ENCODE assay signal across 12 cellular contexts in genomic region chr13:51771418-51772104, GRCh38. TPM values are rescaled to one million over a fixed set of nuclear protein-coding genes. Genes with fewer than 3 reads are reported as not detected.
DNase-seq lines count a peak whose midpoint lies in the region; ATAC-seq and TF ChIP-seq lines count a peak whose summit lies in the region.
"Had no signal": no experiment of that assay in that cellular context is flagged by ENCODE, and none has a peak within 500 bp of the region (broad histone marks: within the 10 kb centered on the region; RNA-seq: fewer than 3 reads in every experiment).

No MANE protein-coding gene starts in this region.

- H4K20me1 ChIP-seq in HCT116 (ENCODE audit: insufficient read depth) = no peaks in the 10 kb centered on the region

- intact Hi-C loops in HCT116 (cut with micrococcal nuclease) = no loop called here

- BruUV-seq in HCT116 (replicated peaks; lab: Mats Ljungman, UMichigan) = no TSS peak

- H3K4me1 ChIP-seq in HCT116 (ENCODE audit: control insufficient read depth in 1 of 2, insufficient read depth in 2 of 2, low read length in 2 of 2) = no peaks in the 10 kb centered on the region
- H3K4me1 ChIP-seq in endodermal cell (ENCODE audit: control insufficient read depth, insufficient read depth, low read length) = no peaks in the 10 kb centered on the region
- no peaks in the 10 kb centered on the region for H3K4me1 ChIP-seq in parathyroid adenoma

- H3K27ac Mint-ChIP-seq in endodermal cell = peak overlapping the region; percentile 78
- H3K27ac Mint-ChIP-seq: activated B cell treated with CpG ODN at 0.5 μM for 24 hours had no signal

- no peak for TF ChIP-seq RAD21 in HCT116 (IDR thresholded peaks at IDR 0.05; ENCODE audit: low read depth)

- H3K4me2 ChIP-seq in HCT116 (ENCODE audit: low read length) (no peak overlapping the region), parathyroid adenoma (ENCODE audit: low read length) (peak overlapping the region; percentile 34)
- H3K4me2 ChIP-seq: smooth muscle cell had no signal

- H3K27ac ChIP-seq in HCT116 (ENCODE audit: low read depth, low read length) (no peak overlapping the region), endodermal cell (ENCODE audit: low read depth, low read length) (no peak overlapping the region), parathyroid adenoma (peak overlapping the region; percentile 54), WERI-Rb-1 (no peak overlapping the region)

- no peaks in the 10 kb centered on the region for H3K27me3 Mint-ChIP-seq in endodermal cell (ENCODE audit: insufficient read depth)
- H3K27me3 Mint-ChIP-seq: activated B cell treated with CpG ODN at 0.5 μM for 24 hours had no signal

- CTCF ChIA-PET in HCT116 (lab: Charles Lee) = no interaction called here

- peaks cover 3% of the 10 kb centered on the region for H3K4me1 Mint-ChIP-seq in endodermal cell
- H3K4me1 Mint-ChIP-seq: CD14-positive monocyte had no signal

- RAD21 ChIA-PET in HCT116 (lab: Charles Lee; ENCODE audit: low non-redundant PET in 1 of 2, low total read pairs in 2 of 2, uncharacterized antibody in 2 of 2, unreplicated experiment in 2 of 2) = no interaction called here

- DNase-seq in NCI-H1417 (lab: John Stamatoyannopoulos, UW) (peak; percentile 71 to 82 (median 71)), NCI-H1417 treated with DMSO at 0.1 percent for 48 hours (lab: John Stamatoyannopoulos, UW) (no peak), HCT116 (ENCODE audit: low read depth, low spot score) (no peak), endodermal cell (peak; percentile 52), midbrain (lab: John Stamatoyannopoulos, UW) (no peak), WERI-Rb-1 (no peak)
- DNase-seq: activated B cell treated with CpG ODN at 0.5 μM for 24 hours, NCI-H526 treated with DMSO at 0.1 percent for 48 hours had no signal

- peaks cover 5% of the 10 kb centered on the region for H3K36me3 Mint-ChIP-seq in endodermal cell (ENCODE audit: low read depth)

- H3K9ac ChIP-seq in HCT116 (ENCODE audit: low read length) (no peak overlapping the region), endodermal cell (ENCODE audit: extremely low read depth, low read length, poor library complexity, severe bottlenecking) (no peak overlapping the region), parathyroid adenoma (no peak overlapping the region)

- POLR2A ChIA-PET in HCT116 (lab: Charles Lee) = no interaction called here

- H3K9me3 Mint-ChIP-seq in endodermal cell = peaks cover 1% of the 10 kb centered on the region
- H3K9me3 Mint-ChIP-seq: activated B cell treated with CpG ODN at 0.5 μM for 24 hours had no signal

- H3K4me3 Mint-ChIP-seq in endodermal cell = no peak overlapping the region
- H3K4me3 Mint-ChIP-seq: activated B cell treated with CpG ODN at 0.5 μM for 24 hours had no signal

- H3K4me3 ChIP-seq in HCT116 (replicated peaks in 1 of 2; ENCODE audit: low read depth in 1 of 2, low read length in 2 of 2) (no peak overlapping the region), endodermal cell (ENCODE audit: low read length) (no peak overlapping the region), parathyroid adenoma (ENCODE audit: low read depth, low read length) (no peak overlapping the region), WERI-Rb-1 (ENCODE audit: low read depth, low read length) (no peak overlapping the region)
- H3K4me3 ChIP-seq: smooth muscle cell had no signal

- TF ChIP-seq POLR2A in HCT116 (IDR thresholded peaks at IDR 0.05; ENCODE audit: borderline replicate concordance, extremely low read depth, insufficient read depth, insufficient read length) = no peak

- 89 to 93% methylated on average over 14 to 17 of the region's 17 CpGs for WGBS in endodermal cell (ENCODE audit: insufficient coverage in 1 of 2, insufficient read length in 1 of 2), 2 experiments

- no peak overlapping the region for H2AFZ ChIP-seq in HCT116 (ENCODE audit: low read depth, low read length, poor library complexity, severe bottlenecking)
- H2AFZ ChIP-seq in parathyroid adenoma = peak overlapping the region; percentile 78

- no peaks in the 10 kb centered on the region for H3K27me3 ChIP-seq in HCT116 (ENCODE audit: insufficient read depth, low read length)
- H3K27me3 ChIP-seq in endodermal cell (ENCODE audit: control insufficient read depth, insufficient read depth, low read length, poor library complexity, severe bottlenecking) = no peaks in the 10 kb centered on the region
- no peaks in the 10 kb centered on the region for H3K27me3 ChIP-seq in parathyroid adenoma (ENCODE audit: control insufficient read depth, insufficient read depth, low read length)
- no peaks in the 10 kb centered on the region for H3K27me3 ChIP-seq in WERI-Rb-1 (ENCODE audit: insufficient read depth, low read depth, severe bottlenecking)

- no peaks in the 10 kb centered on the region for H3K9me3 ChIP-seq in HCT116 (ENCODE audit: control insufficient read depth in 1 of 2, insufficient read depth in 1 of 2, low read depth in 1 of 2, low read length in 2 of 2)
- no peaks in the 10 kb centered on the region for H3K9me3 ChIP-seq in endodermal cell (ENCODE audit: control insufficient read depth, low read length)
- H3K9me3 ChIP-seq in parathyroid adenoma (ENCODE audit: control insufficient read depth, low read length) = no peaks in the 10 kb centered on the region
- H3K9me3 ChIP-seq in WERI-Rb-1 (ENCODE audit: severe bottlenecking) = no peaks in the 10 kb centered on the region

- H3K9me2 ChIP-seq in HCT116 (ENCODE audit: insufficient read depth) = no peaks in the 10 kb centered on the region

- ATAC-seq in HCT116 (peak; percentile 55), GM21381 (IDR thresholded peaks at IDR 0.05; ENCODE audit: unreplicated experiment) (no peak)

- H3K79me2 ChIP-seq in HCT116 (ENCODE audit: insufficient read depth, low read length) = no peaks in the 10 kb centered on the region
- no peaks in the 10 kb centered on the region for H3K79me2 ChIP-seq in parathyroid adenoma

- H3K36me3 ChIP-seq in HCT116 (ENCODE audit: control insufficient read depth in 1 of 2, insufficient read depth in 2 of 2, low read length in 2 of 2) (no peaks in the 10 kb centered on the region), endodermal cell (ENCODE audit: control insufficient read depth, insufficient read depth, low read length) (peaks cover 5% of the 10 kb centered on the region), parathyroid adenoma (ENCODE audit: control insufficient read depth, insufficient read depth, low read length) (no peaks in the 10 kb centered on the region), WERI-Rb-1 (no peaks in the 10 kb centered on the region)

- TF ChIP-seq CTCF in HCT116 (IDR thresholded peaks at IDR 0.05 in 2 of 3, conservative IDR thresholded peaks at IDR 0.05 in 1 of 3; ENCODE audit: borderline replicate concordance in 1 of 3, insufficient read depth in 1 of 3, low read depth in 2 of 3, low read length in 2 of 3) (no peak), endodermal cell (conservative IDR thresholded peaks at IDR 0.05) (no peak), parathyroid adenoma (IDR thresholded peaks at IDR 0.05) (peak; percentile 32), WERI-Rb-1 (IDR thresholded peaks at IDR 0.05; ENCODE audit: low read depth, low read length) (no peak)

TF ChIP-seq in HCT116, 20 proteins besides CTCF, POLR2A, EP300 and RAD21:
- TF ChIP-seq REST (IDR thresholded peaks at IDR 0.05; ENCODE audit: low read depth) = no peak
- no peak for TF ChIP-seq SIN3A (IDR thresholded peaks at IDR 0.05; ENCODE audit: low read depth)
- TF ChIP-seq JUND (IDR thresholded peaks at IDR 0.05) = no peak
- no peak for TF ChIP-seq CEBPB (IDR thresholded peaks at IDR 0.05; ENCODE audit: low read depth)
- TF ChIP-seq CBX3 (IDR thresholded peaks at IDR 0.05; ENCODE audit: low read depth) = no peak

RNA-seq across cellular contexts. Expression of gene DHRS12, which starts 32.4 kb away (rescaled TPM):
- total RNA-seq in HCT116 (2021; ENCODE audit: unreplicated experiment) = 3.9 TPM
- 4.9 and 5.6 TPM in 2 replicates for polyA plus RNA-seq in HCT116 (2012)
- 10 to 100 TPM; 13.8 to 19.8 TPM for total RNA-seq in endodermal cell
- 18.1 TPM for polyA plus RNA-seq in endodermal cell (2013, experiment 1 of 2)
- 11.8 TPM for polyA plus RNA-seq in endodermal cell (2013, experiment 2 of 2)

Comparison
In these comparisons a context has a peak if more than half of its experiments do, and no peak if none do; other contexts are left out.
1. DNase-seq: peak in NCI-H1417 (3 of 3) and endodermal cell (single experiment); none in NCI-H1417 treated with DMSO at 0.1 percent for 48 hours (single experiment), HCT116 (single experiment), midbrain (single experiment) and WERI-Rb-1 (single experiment).